Comparison of ENCODE assay signal across 23 cellular contexts in the genomic region with DNA sequence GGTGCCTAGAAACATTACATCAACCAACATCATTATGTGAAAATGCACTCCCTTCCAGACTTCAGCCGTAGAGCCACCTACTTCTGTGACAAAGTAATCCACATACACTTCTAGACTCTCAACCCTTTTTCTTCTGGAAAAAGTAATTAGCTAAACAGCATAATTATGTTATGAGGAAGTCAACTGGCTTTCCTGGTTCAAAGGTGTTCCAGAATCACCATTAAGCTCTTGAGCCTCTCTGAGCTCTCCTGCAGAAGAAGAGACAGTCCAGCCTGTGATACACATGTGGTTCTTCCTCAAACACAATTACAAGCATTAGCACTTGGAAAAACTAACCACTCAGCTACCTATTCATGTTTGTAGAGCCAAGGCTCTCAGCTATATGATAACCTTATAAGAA. TPM values are rescaled to one million over a fixed set of nuclear protein-coding genes. Genes with fewer than 3 reads are reported as not detected.
A peak's percentile ranks its signal among the peaks of the same experiment; 100 is the strongest.
DNase-seq lines count a peak whose midpoint lies in the region; ATAC-seq, FAIRE-seq and TF ChIP-seq lines count a peak whose summit lies in the region.
"Had no signal": no experiment of that assay in that cellular context is flagged by ENCODE, and none has a peak within 500 bp of the region (broad histone marks: within the 10 kb centered on the region; RNA-seq: fewer than 3 reads in every experiment).

No MANE protein-coding gene starts in this region.

- peaks cover 12% of the 10 kb centered on the region for H3K79me2 ChIP-seq in MM.1S (ENCODE audit: low read length)
- H3K79me2 ChIP-seq in trophoblast cell (ENCODE audit: control insufficient read depth, insufficient read depth, low read length, poor library complexity): peaks cover 12% of the 10 kb centered on the region

- H3K27ac ChIP-seq in A549: peak overlapping the region; percentile 61 to 72
- peak overlapping the region; percentile 33; the same call in 1 of the 2 replicates for H3K27ac ChIP-seq in MM.1S (ENCODE audit: low read length)
- no peak overlapping the region for H3K27ac ChIP-seq in trophoblast cell (ENCODE audit: low read depth, low read length)
- H3K27ac ChIP-seq: SJSA1 had no signal

- POLR2A ChIA-PET in A549 (lab: Yijun Ruan, JAX): no interaction called here

- H3K4ac ChIP-seq in trophoblast cell (ENCODE audit: low read depth, low read length): peak overlapping the region; percentile 64

- no peak overlapping the region for H3K14ac ChIP-seq in trophoblast cell (ENCODE audit: low read length)

- H3K9ac ChIP-seq in MM.1S (ENCODE audit: low read length) (no peak overlapping the region), trophoblast cell (ENCODE audit: low read length) (no peak overlapping the region)

- H3K36me3 ChIP-seq in MM.1S (replicated peaks; ENCODE audit: insufficient read depth, low read length): no peaks in the 10 kb centered on the region
- peaks cover 36 to 42% of the 10 kb centered on the region in 2 experiments for H3K36me3 ChIP-seq in trophoblast cell (ENCODE audit: control insufficient read depth in 1 of 2, insufficient read depth in 2 of 2, low read length in 2 of 2)

- H4K91ac ChIP-seq in trophoblast cell (ENCODE audit: low read depth, low read length): no peak overlapping the region

- H3K23ac ChIP-seq in trophoblast cell (ENCODE audit: low read length): no peak overlapping the region

- H2AFZ ChIP-seq in MM.1S (ENCODE audit: low read length) (no peak overlapping the region), trophoblast cell (ENCODE audit: insufficient read depth, low read length, poor library complexity) (no peak overlapping the region)

- peaks cover 9% of the 10 kb centered on the region for H3K79me1 ChIP-seq in trophoblast cell (ENCODE audit: low read length)

- H3K4me3 ChIP-seq in A549: peak overlapping the region; percentile 7; the same call in 1 of the 3 replicates
- no peak overlapping the region for H3K4me3 ChIP-seq in MM.1S (ENCODE audit: low read length)
- H3K4me3 ChIP-seq in trophoblast cell (ENCODE audit: low read depth, low read length): no peak overlapping the region
- H3K4me3 ChIP-seq: K562, SJSA1 had no signal

- no peaks in the 10 kb centered on the region for H3F3A ChIP-seq in MM.1S (ENCODE audit: insufficient read depth, low read length)

- no peaks in the 10 kb centered on the region; the same call in 2 of the 3 replicates for H3K9me3 ChIP-seq in A549
- H3K9me3 ChIP-seq in MM.1S (replicated peaks; ENCODE audit: insufficient read depth, low read length): no peaks in the 10 kb centered on the region
- H3K9me3 ChIP-seq in trophoblast cell (ENCODE audit: insufficient read depth, low read depth, low read length): peaks cover 2% of the 10 kb centered on the region

- no peak overlapping the region for H4K12ac ChIP-seq in trophoblast cell (ENCODE audit: low read depth, low read length)

- H4K8ac ChIP-seq in trophoblast cell (ENCODE audit: low read depth, low read length): no peak overlapping the region

- H3K4me2 ChIP-seq in A549 (peak overlapping the region; percentile 63), MM.1S (ENCODE audit: low read depth, low read length) (peak overlapping the region; percentile 14; the same call in 1 of the 2 replicates), trophoblast cell (ENCODE audit: low read length) (no peak overlapping the region)

- no peak overlapping the region for H2BK120ac ChIP-seq in trophoblast cell (ENCODE audit: insufficient read depth, low read length, poor library complexity)

- FAIRE-seq in A549 (lab: Jason Lieb, UNC) (no peak), islet of Langerhans (lab: Jason Lieb, UNC) (peak; percentile 80)
- FAIRE-seq: D721Med, GM18507, H54, K562 had no signal

- no peak overlapping the region for H2AK5ac ChIP-seq in trophoblast cell (ENCODE audit: low read length)

- H4K20me1 ChIP-seq in MM.1S (ENCODE audit: insufficient read depth, low read length): no peaks in the 10 kb centered on the region

- H3K4me1 ChIP-seq in A549 (peaks cover 55% of the 10 kb centered on the region), MM.1S (ENCODE audit: low read length) (0 out of 2 replicates have a peak, but pooled peaks cover 3% of the 10 kb centered on the region), trophoblast cell (ENCODE audit: control insufficient read depth in 1 of 2, insufficient read depth in 2 of 2, low read length in 2 of 2) (peaks cover 9 to 16% of the 10 kb centered on the region in 2 experiments)

- TF ChIP-seq POLR2A in A549 (IDR thresholded peaks at IDR 0.05; ENCODE audit: low read length): no peak

- 71% methylated on average over 1 of the region's 1 CpG for WGBS in A549 (ENCODE audit: missing lambda C conversion rate)
- WGBS in trophoblast cell (ENCODE audit: extremely low coverage, insufficient coverage, insufficient read length): no CpG with 5 or more reads among the region's 1 CpG

- no peak for DNase-seq in A549 (ENCODE audit: low read depth in 1 of 2, low spot score in 1 of 2)
- no peak for DNase-seq in MM.1S
- DNase-seq in trophoblast cell: no peak
- no peak for DNase-seq in NCI-H2171 treated with DMSO at 0.1 percent for 48 hours (lab: John Stamatoyannopoulos, UW)
- DNase-seq: 8988T, NCI-H1048, NCI-H1417, NCI-H1694, NCI-H2029 treated with DMSO at 0.1 percent for 48 hours, NCI-H226, NCI-H510A treated with DMSO at 0.1 percent for 48 hours, NCI-H774, Right ventricle myocardium superior, RPMI8226 had no signal

- H2BK12ac ChIP-seq in trophoblast cell (ENCODE audit: low read length): no peak overlapping the region

- no peaks in the 10 kb centered on the region for H3K9me2 ChIP-seq in MM.1S (replicated peaks; ENCODE audit: insufficient read depth, low read length)

- no peaks in the 10 kb centered on the region for H3K27me3 ChIP-seq in MM.1S (replicated peaks; ENCODE audit: insufficient read depth, low read length)
- H3K27me3 ChIP-seq in trophoblast cell (ENCODE audit: insufficient read depth, low read length): no peaks in the 10 kb centered on the region
- H3K27me3 ChIP-seq: SJSA1 had no signal

- H3K18ac ChIP-seq in trophoblast cell (ENCODE audit: low read length): no peak overlapping the region

- CTCF ChIA-PET in A549 (lab: Yijun Ruan, JAX): interaction anchor here (1.0 to 1.2 kb wide), 2 partner anchors 11 to 290 kb away, joined by 3 to 4 read pairs; no protein-coding TSS in a partner anchor

- TF ChIP-seq CTCF in A549 (IDR thresholded peaks at IDR 0.05) (no peak), MM.1S (IDR thresholded peaks at IDR 0.05; ENCODE audit: low read length) (no peak)

- no peak for TF ChIP-seq RAD21 in A549 (conservative IDR thresholded peaks at IDR 0.05 in 1 of 2, IDR thresholded peaks at IDR 0.05 in 1 of 2)

- ATAC-seq in A549 (no peak), HG03135 (IDR thresholded peaks at IDR 0.05; ENCODE audit: unreplicated experiment) (no peak), HG02798 (IDR thresholded peaks at IDR 0.05; ENCODE audit: poor library complexity, unreplicated experiment) (no peak)
- ATAC-seq: K562, PC-3 had no signal

- no peak for TF ChIP-seq EP300 in A549 (IDR thresholded peaks at IDR 0.05)

- H2BK5ac ChIP-seq in trophoblast cell (ENCODE audit: low read depth, low read length, poor library complexity): no peak overlapping the region

TF ChIP-seq in A549, 52 proteins besides CTCF, POLR2A, EP300 and RAD21 (continues in another document):
- TF ChIP-seq NFE2L2 (conservative IDR thresholded peaks at IDR 0.05; ENCODE audit: low read length) (no peak), BHLHE40 (IDR thresholded peaks at IDR 0.05; ENCODE audit: low read depth, low read length) (no peak), ZFP36 (IDR thresholded peaks at IDR 0.05; ENCODE audit: borderline replicate concordance, partially characterized antibody) (no peak), CBX2 (IDR thresholded peaks at IDR 0.05; ENCODE audit: borderline replicate concordance, low read depth) (no peak), FOXS1 (CRISPR knock-in tag; IDR thresholded peaks at IDR 0.05) (no peak), TFCP2L1 (CRISPR knock-in tag; IDR thresholded peaks at IDR 0.05) (no peak), PHF8 (IDR thresholded peaks at IDR 0.05; ENCODE audit: borderline replicate concordance, low read depth) (no peak), USF2 (IDR thresholded peaks at IDR 0.05) (no peak), HOXA7 (CRISPR knock-in tag; IDR thresholded peaks at IDR 0.05) (no peak), ELK1 (IDR thresholded peaks at IDR 0.05; ENCODE audit: low read depth, low read length) (no peak), CHD2 (IDR thresholded peaks at IDR 0.05; ENCODE audit: low read length, partially characterized antibody) (no peak)
- TF ChIP-seq, protein P1, sequence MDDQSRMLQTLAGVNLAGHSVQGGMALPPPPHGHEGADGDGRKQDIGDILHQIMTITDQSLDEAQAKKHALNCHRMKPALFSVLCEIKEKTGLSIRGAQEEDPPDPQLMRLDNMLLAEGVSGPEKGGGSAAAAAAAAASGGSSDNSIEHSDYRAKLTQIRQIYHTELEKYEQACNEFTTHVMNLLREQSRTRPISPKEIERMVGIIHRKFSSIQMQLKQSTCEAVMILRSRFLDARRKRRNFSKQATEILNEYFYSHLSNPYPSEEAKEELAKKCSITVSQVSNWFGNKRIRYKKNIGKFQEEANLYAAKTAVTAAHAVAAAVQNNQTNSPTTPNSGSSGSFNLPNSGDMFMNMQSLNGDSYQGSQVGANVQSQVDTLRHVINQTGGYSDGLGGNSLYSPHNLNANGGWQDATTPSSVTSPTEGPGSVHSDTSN (IDR thresholded peaks at IDR 0.05): no peak

RNA-seq across cellular contexts. Expression of gene TNS3, which starts 52.5 kb away (rescaled TPM):
- polyA plus RNA-seq in A549 (2011; rRNA removed) (134 and 137 TPM in 2 replicates), A549 (2017; fragmentation: RNase III; extraction: RNeasy Plus Mini Kit Qiagen cat#74134 plus additional on column Dnase treatment) (107 to 122 TPM (median 107 TPM) in 3 replicates)
- 80.9 and 113 TPM in 2 replicates for polyA plus RNA-seq in A549 (2012; cell fraction: cytosol; rRNA removed)
- 217 and 283 TPM in 2 replicates for polyA plus RNA-seq in A549 (2012; cell fraction: nucleus; rRNA removed)
- 438 and 510 TPM in 2 replicates for polyA minus RNA-seq in A549 (2011; rRNA and poly(A)+ RNA removed)
- polyA plus RNA-seq in trophoblast cell (2013): 85.9 and 86.5 TPM in 2 replicates
- polyA plus RNA-seq: K562 had no signal
